Comparison of ENCODE assay signal across 9 cellular contexts in the genomic region with DNA sequence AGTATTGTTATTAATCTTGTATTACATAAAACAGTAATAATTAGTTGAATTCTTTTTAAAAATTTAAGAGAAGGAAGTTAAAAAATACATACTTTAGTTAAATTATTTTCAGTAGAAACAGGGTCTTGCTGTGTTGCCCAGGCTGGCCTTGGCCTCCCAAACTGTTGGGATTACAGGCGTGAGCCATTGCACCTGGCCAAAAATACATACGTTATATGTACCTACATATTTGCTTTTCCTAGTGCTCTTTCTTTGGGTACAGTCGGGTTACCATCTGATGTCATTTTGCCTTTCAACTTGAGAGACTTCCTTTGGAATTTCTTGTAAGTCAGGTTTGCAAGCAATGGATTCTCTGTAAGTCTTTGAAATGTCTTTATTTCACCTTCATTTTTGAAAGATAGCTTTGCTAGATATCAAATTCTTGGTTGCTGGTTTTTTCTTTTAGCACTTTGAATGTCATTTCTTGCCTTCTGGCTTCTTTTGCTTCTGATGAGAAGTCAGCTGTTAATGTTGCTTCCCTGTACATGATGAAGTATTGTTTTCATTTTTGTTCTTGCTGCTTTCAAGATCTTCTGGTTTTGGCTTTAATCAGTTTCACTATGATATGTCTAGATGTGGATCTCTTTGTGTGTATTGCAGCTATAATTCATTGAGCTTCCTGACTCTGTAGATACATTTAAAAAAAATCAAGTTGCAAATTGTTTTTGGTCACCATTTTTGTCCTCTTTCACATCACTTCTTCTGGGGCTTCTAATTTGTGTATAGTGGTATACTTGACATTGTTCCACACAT.
DNase-seq lines count a peak whose midpoint lies in the region; ATAC-seq and TF ChIP-seq lines count a peak whose summit lies in the region.
"Had no signal": no experiment of that assay in that cellular context is flagged by ENCODE, and none has a peak within 500 bp of the region (broad histone marks: within the 10 kb centered on the region; RNA-seq: fewer than 3 reads in every experiment).

No MANE protein-coding gene starts in this region.

- ATAC-seq in GM18909 (IDR thresholded peaks at IDR 0.05; ENCODE audit: poor library complexity, unreplicated experiment): peak; percentile 72
- peak; percentile 57 for ATAC-seq in HG02884 (IDR thresholded peaks at IDR 0.05; ENCODE audit: unreplicated experiment)
- no peak for ATAC-seq in GM21528 (IDR thresholded peaks at IDR 0.05; ENCODE audit: low FRiP score, unreplicated experiment)
- no peak for ATAC-seq in HG03520 (IDR thresholded peaks at IDR 0.05; ENCODE audit: unreplicated experiment)

- TF ChIP-seq CTCF in GM13977 (IDR thresholded peaks at IDR 0.05; ENCODE audit: extremely low read depth, insufficient read depth, missing control alignments): no peak

- no peak overlapping the region for H3K4me3 ChIP-seq in SK-N-MC

- peak overlapping the region; percentile 26; the same call in 1 of the 2 replicates for H3K27ac ChIP-seq in SK-N-MC

- peak; percentile 77 for DNase-seq in GM13977 (ENCODE audit: low spot score)
- DNase-seq in SK-N-MC (ENCODE audit: low read depth, low spot score): no peak
- DNase-seq in 8988T: no peak
- no peak for DNase-seq in NCI-H526 (lab: John Stamatoyannopoulos, UW)
- DNase-seq: NCI-H510A had no signal

- no peaks in the 10 kb centered on the region for H3K9me3 ChIP-seq in SK-N-MC (ENCODE audit: low read depth, low read length)

- H3K36me3 ChIP-seq in SK-N-MC (ENCODE audit: insufficient read depth, low read length): no peaks in the 10 kb centered on the region

- no peak overlapping the region for H3K9ac ChIP-seq in SK-N-MC (ENCODE audit: insufficient read length)

- in situ Hi-C loops in GM13977 (cut with MboI; ENCODE audit: low pct_unique_long_range_greater_than_20kb, low sequenced_read_pairs, unreplicated experiment): no loop called here

Comparison
In these comparisons a context has a peak if more than half of its experiments do, and no peak if none do; other contexts are left out.
1. ATAC-seq: peak in GM18909 (single experiment) and HG02884 (single experiment); none in GM21528 (single experiment) and HG03520 (single experiment).